1 cellular context compared by ENCODE assay signal in the genomic region with DNA sequence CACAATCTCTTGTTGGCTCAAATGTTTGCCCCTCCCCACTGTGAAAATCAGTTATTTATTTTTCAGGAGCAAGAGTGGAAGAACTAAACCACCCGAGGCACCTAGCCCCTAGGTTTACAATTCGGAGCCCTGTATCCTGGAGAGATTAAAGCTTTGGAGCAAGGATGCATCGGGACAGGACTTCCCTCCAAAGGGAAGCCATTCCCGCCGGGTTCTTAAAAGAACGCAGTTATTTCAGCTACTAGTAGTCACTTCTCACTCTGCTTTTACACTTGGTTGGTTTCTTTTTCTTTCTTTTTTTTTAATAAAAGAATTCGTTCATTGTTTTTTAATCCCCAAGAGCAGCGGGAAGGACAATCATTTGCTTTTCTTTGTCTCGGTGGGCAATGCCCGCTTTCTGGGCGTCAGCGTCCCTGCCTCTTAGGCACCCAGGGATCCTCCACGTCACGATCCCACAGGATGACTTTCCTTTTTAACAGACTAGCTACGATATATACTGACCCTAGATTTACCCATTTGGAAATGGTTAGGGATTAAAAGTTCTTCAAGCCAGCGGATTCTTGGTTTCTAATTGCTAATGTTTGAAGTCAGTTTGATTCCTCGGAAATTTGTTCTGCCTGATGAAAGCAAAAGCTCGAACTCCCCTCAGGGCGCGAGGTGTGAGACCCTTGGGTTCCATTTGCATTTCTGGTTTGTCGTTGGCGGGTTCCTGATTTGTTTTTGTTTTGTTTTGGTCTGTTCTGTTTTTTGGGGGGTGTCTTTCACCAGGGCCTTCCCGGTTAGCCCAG.
TF ChIP-seq lines count a peak whose summit lies in the region.

No MANE protein-coding gene starts in this region.

TF ChIP-seq in H1, 55 proteins besides CTCF, POLR2A, EP300 and RAD21:
- TF ChIP-seq SIRT6 (IDR thresholded peaks at IDR 0.05; ENCODE audit: low read length) (no peak), KDM5A (IDR thresholded peaks at IDR 0.05; ENCODE audit: low read length) (no peak), YY1 (IDR thresholded peaks at IDR 0.05; ENCODE audit: low read depth, low read length) (no peak), RFX5 (IDR thresholded peaks at IDR 0.05; ENCODE audit: borderline replicate concordance, low read depth, low read length) (no peak), GABPA (IDR thresholded peaks at IDR 0.05; ENCODE audit: borderline replicate concordance, insufficient read depth, low read length) (no peak), RNF2 (IDR thresholded peaks at IDR 0.05; ENCODE audit: borderline replicate concordance, low read depth, low read length, missing control alignments, poor library complexity, severe bottlenecking) (peak; percentile 6), SP1 (IDR thresholded peaks at IDR 0.05; ENCODE audit: low read depth, low read length) (0 out of 2 replicates have a peak, but pooled peaks have one; percentile 10), EZH2 (IDR thresholded peaks at IDR 0.05; ENCODE audit: low read depth, low read length, severe bottlenecking) (no peak), CREB1 (IDR thresholded peaks at IDR 0.05) (no peak), CBX8 (IDR thresholded peaks at IDR 0.05; ENCODE audit: borderline replicate concordance, low read depth, low read length) (peak; percentile 58; the same call in 1 of the 2 replicates), PHF8 (conservative IDR thresholded peaks at IDR 0.05; ENCODE audit: low read depth, low read length) (no peak), HDAC2 (IDR thresholded peaks at IDR 0.05; ENCODE audit: borderline replicate concordance in 1 of 2, low read depth in 2 of 2, low read length in 2 of 2) (no peak), JUND (IDR thresholded peaks at IDR 0.05; ENCODE audit: low read length) (no peak), TCF12 (IDR thresholded peaks at IDR 0.05; ENCODE audit: low read depth, low read length) (no peak), SIX5 (IDR thresholded peaks at IDR 0.05; ENCODE audit: low read depth, low read length) (no peak)
- TF ChIP-seq, protein P1, sequence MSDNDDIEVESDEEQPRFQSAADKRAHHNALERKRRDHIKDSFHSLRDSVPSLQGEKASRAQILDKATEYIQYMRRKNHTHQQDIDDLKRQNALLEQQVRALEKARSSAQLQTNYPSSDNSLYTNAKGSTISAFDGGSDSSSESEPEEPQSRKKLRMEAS (IDR thresholded peaks at IDR 0.05): no peak
- TF ChIP-seq, protein P2, sequence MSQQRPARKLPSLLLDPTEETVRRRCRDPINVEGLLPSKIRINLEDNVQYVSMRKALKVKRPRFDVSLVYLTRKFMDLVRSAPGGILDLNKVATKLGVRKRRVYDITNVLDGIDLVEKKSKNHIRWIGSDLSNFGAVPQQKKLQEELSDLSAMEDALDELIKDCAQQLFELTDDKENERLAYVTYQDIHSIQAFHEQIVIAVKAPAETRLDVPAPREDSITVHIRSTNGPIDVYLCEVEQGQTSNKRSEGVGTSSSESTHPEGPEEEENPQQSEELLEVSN (IDR thresholded peaks at IDR 0.05): no peak
- TF ChIP-seq, protein P3, sequence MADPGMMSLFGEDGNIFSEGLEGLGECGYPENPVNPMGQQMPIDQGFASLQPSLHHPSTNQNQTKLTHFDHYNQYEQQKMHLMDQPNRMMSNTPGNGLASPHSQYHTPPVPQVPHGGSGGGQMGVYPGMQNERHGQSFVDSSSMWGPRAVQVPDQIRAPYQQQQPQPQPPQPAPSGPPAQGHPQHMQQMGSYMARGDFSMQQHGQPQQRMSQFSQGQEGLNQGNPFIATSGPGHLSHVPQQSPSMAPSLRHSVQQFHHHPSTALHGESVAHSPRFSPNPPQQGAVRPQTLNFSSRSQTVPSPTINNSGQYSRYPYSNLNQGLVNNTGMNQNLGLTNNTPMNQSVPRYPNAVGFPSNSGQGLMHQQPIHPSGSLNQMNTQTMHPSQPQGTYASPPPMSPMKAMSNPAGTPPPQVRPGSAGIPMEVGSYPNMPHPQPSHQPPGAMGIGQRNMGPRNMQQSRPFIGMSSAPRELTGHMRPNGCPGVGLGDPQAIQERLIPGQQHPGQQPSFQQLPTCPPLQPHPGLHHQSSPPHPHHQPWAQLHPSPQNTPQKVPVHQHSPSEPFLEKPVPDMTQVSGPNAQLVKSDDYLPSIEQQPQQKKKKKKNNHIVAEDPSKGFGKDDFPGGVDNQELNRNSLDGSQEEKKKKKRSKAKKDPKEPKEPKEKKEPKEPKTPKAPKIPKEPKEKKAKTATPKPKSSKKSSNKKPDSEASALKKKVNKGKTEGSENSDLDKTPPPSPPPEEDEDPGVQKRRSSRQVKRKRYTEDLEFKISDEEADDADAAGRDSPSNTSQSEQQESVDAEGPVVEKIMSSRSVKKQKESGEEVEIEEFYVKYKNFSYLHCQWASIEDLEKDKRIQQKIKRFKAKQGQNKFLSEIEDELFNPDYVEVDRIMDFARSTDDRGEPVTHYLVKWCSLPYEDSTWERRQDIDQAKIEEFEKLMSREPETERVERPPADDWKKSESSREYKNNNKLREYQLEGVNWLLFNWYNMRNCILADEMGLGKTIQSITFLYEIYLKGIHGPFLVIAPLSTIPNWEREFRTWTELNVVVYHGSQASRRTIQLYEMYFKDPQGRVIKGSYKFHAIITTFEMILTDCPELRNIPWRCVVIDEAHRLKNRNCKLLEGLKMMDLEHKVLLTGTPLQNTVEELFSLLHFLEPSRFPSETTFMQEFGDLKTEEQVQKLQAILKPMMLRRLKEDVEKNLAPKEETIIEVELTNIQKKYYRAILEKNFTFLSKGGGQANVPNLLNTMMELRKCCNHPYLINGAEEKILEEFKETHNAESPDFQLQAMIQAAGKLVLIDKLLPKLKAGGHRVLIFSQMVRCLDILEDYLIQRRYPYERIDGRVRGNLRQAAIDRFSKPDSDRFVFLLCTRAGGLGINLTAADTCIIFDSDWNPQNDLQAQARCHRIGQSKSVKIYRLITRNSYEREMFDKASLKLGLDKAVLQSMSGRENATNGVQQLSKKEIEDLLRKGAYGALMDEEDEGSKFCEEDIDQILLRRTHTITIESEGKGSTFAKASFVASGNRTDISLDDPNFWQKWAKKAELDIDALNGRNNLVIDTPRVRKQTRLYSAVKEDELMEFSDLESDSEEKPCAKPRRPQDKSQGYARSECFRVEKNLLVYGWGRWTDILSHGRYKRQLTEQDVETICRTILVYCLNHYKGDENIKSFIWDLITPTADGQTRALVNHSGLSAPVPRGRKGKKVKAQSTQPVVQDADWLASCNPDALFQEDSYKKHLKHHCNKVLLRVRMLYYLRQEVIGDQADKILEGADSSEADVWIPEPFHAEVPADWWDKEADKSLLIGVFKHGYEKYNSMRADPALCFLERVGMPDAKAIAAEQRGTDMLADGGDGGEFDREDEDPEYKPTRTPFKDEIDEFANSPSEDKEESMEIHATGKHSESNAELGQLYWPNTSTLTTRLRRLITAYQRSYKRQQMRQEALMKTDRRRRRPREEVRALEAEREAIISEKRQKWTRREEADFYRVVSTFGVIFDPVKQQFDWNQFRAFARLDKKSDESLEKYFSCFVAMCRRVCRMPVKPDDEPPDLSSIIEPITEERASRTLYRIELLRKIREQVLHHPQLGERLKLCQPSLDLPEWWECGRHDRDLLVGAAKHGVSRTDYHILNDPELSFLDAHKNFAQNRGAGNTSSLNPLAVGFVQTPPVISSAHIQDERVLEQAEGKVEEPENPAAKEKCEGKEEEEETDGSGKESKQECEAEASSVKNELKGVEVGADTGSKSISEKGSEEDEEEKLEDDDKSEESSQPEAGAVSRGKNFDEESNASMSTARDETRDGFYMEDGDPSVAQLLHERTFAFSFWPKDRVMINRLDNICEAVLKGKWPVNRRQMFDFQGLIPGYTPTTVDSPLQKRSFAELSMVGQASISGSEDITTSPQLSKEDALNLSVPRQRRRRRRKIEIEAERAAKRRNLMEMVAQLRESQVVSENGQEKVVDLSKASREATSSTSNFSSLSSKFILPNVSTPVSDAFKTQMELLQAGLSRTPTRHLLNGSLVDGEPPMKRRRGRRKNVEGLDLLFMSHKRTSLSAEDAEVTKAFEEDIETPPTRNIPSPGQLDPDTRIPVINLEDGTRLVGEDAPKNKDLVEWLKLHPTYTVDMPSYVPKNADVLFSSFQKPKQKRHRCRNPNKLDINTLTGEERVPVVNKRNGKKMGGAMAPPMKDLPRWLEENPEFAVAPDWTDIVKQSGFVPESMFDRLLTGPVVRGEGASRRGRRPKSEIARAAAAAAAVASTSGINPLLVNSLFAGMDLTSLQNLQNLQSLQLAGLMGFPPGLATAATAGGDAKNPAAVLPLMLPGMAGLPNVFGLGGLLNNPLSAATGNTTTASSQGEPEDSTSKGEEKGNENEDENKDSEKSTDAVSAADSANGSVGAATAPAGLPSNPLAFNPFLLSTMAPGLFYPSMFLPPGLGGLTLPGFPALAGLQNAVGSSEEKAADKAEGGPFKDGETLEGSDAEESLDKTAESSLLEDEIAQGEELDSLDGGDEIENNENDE (IDR thresholded peaks at IDR 0.05; ENCODE audit: insufficient replicate concordance, low read length): no peak
- TF ChIP-seq, protein P4, sequence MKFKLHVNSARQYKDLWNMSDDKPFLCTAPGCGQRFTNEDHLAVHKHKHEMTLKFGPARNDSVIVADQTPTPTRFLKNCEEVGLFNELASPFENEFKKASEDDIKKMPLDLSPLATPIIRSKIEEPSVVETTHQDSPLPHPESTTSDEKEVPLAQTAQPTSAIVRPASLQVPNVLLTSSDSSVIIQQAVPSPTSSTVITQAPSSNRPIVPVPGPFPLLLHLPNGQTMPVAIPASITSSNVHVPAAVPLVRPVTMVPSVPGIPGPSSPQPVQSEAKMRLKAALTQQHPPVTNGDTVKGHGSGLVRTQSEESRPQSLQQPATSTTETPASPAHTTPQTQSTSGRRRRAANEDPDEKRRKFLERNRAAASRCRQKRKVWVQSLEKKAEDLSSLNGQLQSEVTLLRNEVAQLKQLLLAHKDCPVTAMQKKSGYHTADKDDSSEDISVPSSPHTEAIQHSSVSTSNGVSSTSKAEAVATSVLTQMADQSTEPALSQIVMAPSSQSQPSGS (IDR thresholded peaks at IDR 0.05; ENCODE audit: low read length): no peak
- TF ChIP-seq, protein P5, sequence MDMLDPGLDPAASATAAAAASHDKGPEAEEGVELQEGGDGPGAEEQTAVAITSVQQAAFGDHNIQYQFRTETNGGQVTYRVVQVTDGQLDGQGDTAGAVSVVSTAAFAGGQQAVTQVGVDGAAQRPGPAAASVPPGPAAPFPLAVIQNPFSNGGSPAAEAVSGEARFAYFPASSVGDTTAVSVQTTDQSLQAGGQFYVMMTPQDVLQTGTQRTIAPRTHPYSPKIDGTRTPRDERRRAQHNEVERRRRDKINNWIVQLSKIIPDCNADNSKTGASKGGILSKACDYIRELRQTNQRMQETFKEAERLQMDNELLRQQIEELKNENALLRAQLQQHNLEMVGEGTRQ (IDR thresholded peaks at IDR 0.05; ENCODE audit: low read length): no peak
